In the genomic region with DNA sequence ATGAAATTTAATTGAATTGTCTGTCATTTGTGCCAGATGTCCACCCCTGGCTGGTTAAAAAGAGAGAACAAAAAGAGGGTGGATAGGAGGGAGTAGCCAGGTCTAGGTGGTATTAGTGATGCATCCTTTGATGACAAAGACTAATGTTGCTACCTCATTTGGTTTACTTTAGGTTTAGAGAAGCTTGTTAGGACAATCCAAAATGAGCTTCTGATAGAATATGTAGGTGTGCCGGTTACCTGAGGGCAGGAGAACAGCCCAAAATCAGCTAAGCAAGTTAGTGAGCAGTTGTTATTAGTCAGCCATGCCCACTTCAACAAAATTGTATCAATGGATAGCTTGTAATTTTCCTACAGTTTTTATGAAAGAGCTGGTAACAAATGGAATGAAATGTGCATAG, we compare ENCODE assay signal across 7 cellular contexts.
"Had no signal": no experiment of that assay in that cellular context is flagged by ENCODE, and none has a peak within 500 bp of the region (broad histone marks: within the 10 kb centered on the region; RNA-seq: fewer than 3 reads in every experiment).

No MANE protein-coding gene starts in this region.

- H3K27ac ChIP-seq: GM23248 had no signal

- H3K36me3 ChIP-seq: HAP-1 had no signal

- H3K4me3 ChIP-seq: GM23248, HAP-1 had no signal

- DNase-seq: GM23248, GOT3, H7, HFFc6, IMR-90 had no signal

- FAIRE-seq: HTR-8/SVneo had no signal
